27 cellular contexts compared by ENCODE assay signal in genomic region chr20:49471397-49471796, GRCh38. TPM values are rescaled to one million over a fixed set of nuclear protein-coding genes. Genes with fewer than 3 reads are reported as not detected.
"Had no signal": no experiment of that assay in that cellular context is flagged by ENCODE, and none has a peak within 500 bp of the region (broad histone marks: within the 10 kb centered on the region; RNA-seq: fewer than 3 reads in every experiment).

No MANE protein-coding gene starts in this region.

- DNase-seq: activated CD4-positive, alpha-beta memory T cell treated with anti-CD3 and anti-CD28 coated beads, Interleukin-2, amount 10 ng/mL, durations not matched to agents 7 days and 5 days; activated CD4-positive, alpha-beta T cell treated with anti-CD3 and anti-CD28 coated beads for 36 hours; activated CD4-positive, alpha-beta T cell treated with anti-CD3 and anti-CD28 coated beads, Interleukin-2, amount 50 U/mL, for 1 hour; activated gamma-delta T cell; activated naive CD4-positive, alpha-beta T cell treated with anti-CD3 and anti-CD28 coated beads for 36 hours; activated T-cell treated with anti-CD3 and anti-CD28 coated beads for 4 hours; activated T-cell treated with anti-CD3 and anti-CD28 coated beads, Interleukin-2, amount 50 U/mL, for 48 hours; amygdala; KG1; NCI-H1048; NCI-H146; NCI-H2029; NCI-H2107; NCI-H446; NCI-H526; NCI-H774; PC-3; SHP77 treated with DMSO at 0.1 percent for 48 hours; T-cell; T-helper 2 cell; T1000 had no signal

- ATAC-seq: activated CD4-positive, alpha-beta T cell treated with anti-CD3 and anti-CD28 coated beads for 36 hours; activated T-helper 17 cell treated with anti-CD3 and anti-CD28 coated beads, Interleukin-2, amount 50 U/mL, for 72 hours; PC-3; T-cell had no signal

- H3K4me3 ChIP-seq: cardiac muscle cell, SK-N-MC had no signal

- H3K36me3 ChIP-seq: cardiac muscle cell had no signal

- H3K27me3 ChIP-seq: cardiac muscle cell had no signal

- H3K27ac ChIP-seq: cardiac muscle cell, SK-N-MC, VCaP had no signal

RNA-seq across cellular contexts. Expression of gene KCNB1, which starts 11.1 kb away (rescaled TPM):
- total RNA-seq: activated CD4-positive, alpha-beta T cell treated with anti-CD3 and anti-CD28 coated beads for 36 hours; activated CD8-positive, alpha-beta memory T cell treated with anti-CD3 and anti-CD28 coated beads for 36 hours; activated naive CD4-positive, alpha-beta T cell treated with anti-CD3 and anti-CD28 coated beads for 36 hours; activated T-helper 17 cell treated with anti-CD3 and anti-CD28 coated beads, Interleukin-2, amount 50 U/mL, for 72 hours; M059J had no signal
